ENCODE assay signal across 8 cellular contexts in genomic region chr2:73290049-73290839, GRCh38. TPM values are rescaled to one million over a fixed set of nuclear protein-coding genes. Genes with fewer than 3 reads are reported as not detected.
DNase-seq lines count a peak whose midpoint lies in the region; ATAC-seq and TF ChIP-seq lines count a peak whose summit lies in the region.

No MANE protein-coding gene starts in this region.

- DNase-seq in MCF 10A (ENCODE audit: unreplicated experiment): peak; percentile 57
- no peak for DNase-seq in breast epithelium (ENCODE audit: low spot score in 2 of 2)
- peak; percentile 67 for DNase-seq in NB4 (ENCODE audit: low read depth)
- DNase-seq in SW480 (ENCODE audit: low spot score): peak; percentile 85
- DNase-seq in choroid plexus epithelial cell (ENCODE audit: low read depth): peak; percentile 69
- no peak for DNase-seq in left ventricle myocardium superior

- peaks cover 1% of the 10 kb centered on the region for H3K4me1 Mint-ChIP-seq in MCF 10A (ENCODE audit: insufficient read depth, unreplicated experiment)
- H3K4me1 Mint-ChIP-seq in nephron: peaks cover 6% of the 10 kb centered on the region

- ATAC-seq in GM18873 (IDR thresholded peaks at IDR 0.05; ENCODE audit: low FRiP score, unreplicated experiment) (no peak), left ventricle myocardium superior (no peak)

- H3K27ac ChIP-seq in breast epithelium: no peak overlapping the region

- H3K4me3 ChIP-seq in breast epithelium: no peak overlapping the region
- no peak overlapping the region for H3K4me3 ChIP-seq in NB4 (ENCODE audit: low read depth, low read length)
- H3K4me3 ChIP-seq in choroid plexus epithelial cell (ENCODE audit: low read depth, low read length): no peak overlapping the region

- no TSS peak for BruUV-seq in MCF 10A (replicated peaks; lab: Mats Ljungman, UMichigan)

- POLR2A ChIA-PET in MCF 10A (lab: Yijun Ruan, JAX): interaction anchor here (0.5 to 1.7 kb wide), 8 partner anchors 17 to 177 kb away, joined by 3 to 5 read pairs (median 4); partner anchors contain the start of gene PRADC1

- CTCF ChIA-PET in MCF 10A (lab: Yijun Ruan, JAX): interaction anchor here (0.6 to 3.3 kb wide), 40 partner anchors 9 to 533 kb away, joined by 3 to 20 read pairs (median 5); partner anchors contain the start of genes CCT7, PRADC1, RAB11FIP5 and TPRKB

- no peak for TF ChIP-seq POLR2A in breast epithelium (IDR thresholded peaks at IDR 0.05)
- TF ChIP-seq POLR2A in NB4 (IDR thresholded peaks at IDR 0.05; ENCODE audit: extremely low read depth, insufficient read length): no peak

- intact Hi-C loops in MCF 10A (cut with micrococcal nuclease): loop anchor here (10.0 kb wide), 1 partner anchor 95 kb away; the partner anchor contains the start of gene ALMS1
- intact Hi-C loops in breast epithelium (cut with DNase I; ENCODE audit: low total_unique reads): no loop called here
- intact Hi-C loops in left ventricle myocardium superior (cut with micrococcal nuclease): no loop called here

- TF ChIP-seq CTCF in MCF 10A (IDR thresholded peaks at IDR 0.05; ENCODE audit: unreplicated experiment) (peak; percentile 45), breast epithelium (IDR thresholded peaks at IDR 0.05) (no peak), NB4 (IDR thresholded peaks at IDR 0.05; ENCODE audit: low read depth, low read length) (peak; percentile 75), choroid plexus epithelial cell (conservative IDR thresholded peaks at IDR 0.05; ENCODE audit: low read depth, low read length) (peak; percentile 93), nephron (IDR thresholded peaks at IDR 0.05; ENCODE audit: unreplicated experiment in 3 of 3) (peak in 2 of 3 experiments; percentile 21 to 36)

- H3K36me3 ChIP-seq in breast epithelium: no peaks in the 10 kb centered on the region

- H3K4me1 ChIP-seq in breast epithelium: peaks cover 0 to 11% of the 10 kb centered on the region in 2 donors

- H3K27me3 ChIP-seq in breast epithelium: peaks cover 12 to 51% of the 10 kb centered on the region in 2 donors

- H3K9me3 ChIP-seq in breast epithelium: no peaks in the 10 kb centered on the region

- no peak overlapping the region for H3K27ac Mint-ChIP-seq in MCF 10A (ENCODE audit: low read depth, unreplicated experiment)
- H3K27ac Mint-ChIP-seq in nephron: no peak overlapping the region

- no peak overlapping the region for H3K4me3 Mint-ChIP-seq in MCF 10A (ENCODE audit: unreplicated experiment)
- H3K4me3 Mint-ChIP-seq in nephron: peak overlapping the region in 2 of 3 experiments; percentile 8 to 77

- H3K27me3 Mint-ChIP-seq in MCF 10A (ENCODE audit: insufficient read depth, unreplicated experiment): peaks cover 42% of the 10 kb centered on the region
- H3K27me3 Mint-ChIP-seq in nephron (ENCODE audit: low read depth): peaks cover 99% of the 10 kb centered on the region

- H3K9me3 Mint-ChIP-seq in MCF 10A (ENCODE audit: unreplicated experiment) (no peaks in the 10 kb centered on the region), nephron (no peaks in the 10 kb centered on the region)

- no peaks in the 10 kb centered on the region for H3K36me3 Mint-ChIP-seq in MCF 10A (ENCODE audit: insufficient read depth, unreplicated experiment)
- no peaks in the 10 kb centered on the region for H3K36me3 Mint-ChIP-seq in nephron (ENCODE audit: low read depth)

RNA-seq across cellular contexts. Expression of gene EGR4, which starts 3.1 kb away (rescaled TPM):
- total RNA-seq in MCF 10A (2022) (0.22 and 0.37 TPM in 2 replicates), breast epithelium (not detected), left ventricle myocardium superior (not detected)

RNA-seq across cellular contexts. Expression of gene FBXO41, which starts 6.0 kb away (rescaled TPM):
- 3.7 and 4.4 TPM in 2 replicates for total RNA-seq in MCF 10A (2022)
- total RNA-seq in breast epithelium: 1 to 10 TPM; 1.6 to 4.0 (median 3.9) TPM
- 0.69 TPM for total RNA-seq in left ventricle myocardium superior

RNA-seq across cellular contexts. Expression of gene CCT7, which starts 56.1 kb away (rescaled TPM):
- total RNA-seq in MCF 10A (2022) (468 and 495 TPM in 2 replicates), breast epithelium (100 to 1,000 TPM; 180 to 223 (median 187) TPM), left ventricle myocardium superior (216 TPM)

RNA-seq across cellular contexts. Expression of gene PRADC1, which starts 57.2 kb away (rescaled TPM):
- total RNA-seq in MCF 10A (2022) (9.5 and 13.5 TPM in 2 replicates), breast epithelium (10 to 100 TPM; 21.6 to 49.6 (median 25.6) TPM), left ventricle myocardium superior (97.7 TPM)

Comparison
In these comparisons a context has a peak if more than half of its experiments do, and no peak if none do; other contexts are left out.
1. DNase-seq: peak in MCF 10A (single experiment), NB4 (single experiment), SW480 (single experiment) and choroid plexus epithelial cell (single experiment); none in breast epithelium (0 of 2) and left ventricle myocardium superior (single experiment).
2. CTCF ChIP-seq: peak in MCF 10A (single experiment), NB4 (single experiment), choroid plexus epithelial cell (single experiment) and nephron (2 of 3); none in breast epithelium (0 of 3).